8 cellular contexts compared by ENCODE assay signal in genomic region chr19:3606690-3607289, GRCh38. TPM values are rescaled to one million over a fixed set of nuclear protein-coding genes. Genes with fewer than 3 reads are reported as not detected.
DNase-seq lines count a peak whose midpoint lies in the region; ATAC-seq, FAIRE-seq and TF ChIP-seq lines count a peak whose summit lies in the region.

TSS of gene TBXA2R (minus strand) at chr19:3606875. CDS start at chr19:3600634, 6,241 bp downstream.

- peak within 1 kb of the TSS; percentile 62 for H3K4me3 Mint-ChIP-seq in activated naive CD4-positive, alpha-beta T cell treated with anti-CD3 and anti-CD28 coated beads, Interleukin-2, amount 10 ng/mL, durations not matched to agents 7 days and 5 days
- no peak within 1 kb of the TSS for H3K4me3 Mint-ChIP-seq in glutamatergic neuron (ENCODE audit: unreplicated experiment)

- intact Hi-C loops in posterior cingulate gyrus (cut with DNase I) = no loop called here

- FAIRE-seq in urothelium cell line (lab: Jason Lieb, UNC) = no peak

- H3K9me3 Mint-ChIP-seq in activated naive CD4-positive, alpha-beta T cell treated with anti-CD3 and anti-CD28 coated beads, Interleukin-2, amount 10 ng/mL, durations not matched to agents 7 days and 5 days = no peaks in the 10 kb centered on the region
- H3K9me3 Mint-ChIP-seq in glutamatergic neuron (ENCODE audit: unreplicated experiment) = no peaks in the 10 kb centered on the region

- TF ChIP-seq CTCF in glutamatergic neuron (IDR thresholded peaks at IDR 0.05; ENCODE audit: partially characterized antibody, unreplicated experiment) = no peak

- ATAC-seq in HG02642 (IDR thresholded peaks at IDR 0.05; ENCODE audit: poor library complexity, unreplicated experiment) = no peak

- H3K27ac Mint-ChIP-seq in activated naive CD4-positive, alpha-beta T cell treated with anti-CD3 and anti-CD28 coated beads, Interleukin-2, amount 10 ng/mL, durations not matched to agents 7 days and 5 days = no peak within 1 kb of the TSS
- H3K27ac Mint-ChIP-seq in glutamatergic neuron (ENCODE audit: unreplicated experiment) = no peak within 1 kb of the TSS

- CTCF ChIA-PET in activated naive CD4-positive, alpha-beta T cell treated with anti-CD3 and anti-CD28 coated beads, Interleukin-2, amount 10 ng/mL, durations not matched to agents 7 days and 5 days (lab: Charles Lee) = no interaction called here

- H3K36me3 Mint-ChIP-seq in activated naive CD4-positive, alpha-beta T cell treated with anti-CD3 and anti-CD28 coated beads, Interleukin-2, amount 10 ng/mL, durations not matched to agents 7 days and 5 days = peaks cover 6% of the 10 kb centered on the region
- no peaks in the 10 kb centered on the region for H3K36me3 Mint-ChIP-seq in glutamatergic neuron (ENCODE audit: unreplicated experiment)

- H3K27me3 Mint-ChIP-seq in activated naive CD4-positive, alpha-beta T cell treated with anti-CD3 and anti-CD28 coated beads, Interleukin-2, amount 10 ng/mL, durations not matched to agents 7 days and 5 days = peaks cover 14% of the 10 kb centered on the region
- peaks cover 10% of the 10 kb centered on the region for H3K27me3 Mint-ChIP-seq in glutamatergic neuron (ENCODE audit: unreplicated experiment)

- DNase-seq in GF-D8 (lab: John Stamatoyannopoulos, UW) (peak; percentile 13), NCI-H226 (peak; percentile 71), glutamatergic neuron (peak; percentile 67), posterior cingulate gyrus (peak in 6 of 10 donors; percentile 43 to 93 (median 66)), urothelium cell line (ENCODE audit: low spot score) (peak; percentile 78), NCI-H1048 (lab: John Stamatoyannopoulos, UW) (no peak)
- DNase-seq in activated naive CD4-positive, alpha-beta T cell treated with anti-CD3 and anti-CD28 coated beads, Interleukin-2, amount 10 ng/mL, durations not matched to agents 7 days and 5 days = peak; percentile 73

- peaks cover 17% of the 10 kb centered on the region for H3K4me1 Mint-ChIP-seq in activated naive CD4-positive, alpha-beta T cell treated with anti-CD3 and anti-CD28 coated beads, Interleukin-2, amount 10 ng/mL, durations not matched to agents 7 days and 5 days
- H3K4me1 Mint-ChIP-seq in glutamatergic neuron (ENCODE audit: low read depth, unreplicated experiment) = peaks cover 2% of the 10 kb centered on the region

RNA-seq across cellular contexts. Expression of gene TBXA2R, which starts in this region (rescaled TPM):
- total RNA-seq in glutamatergic neuron (ENCODE audit: unreplicated experiment) = not detected

Comparison
In these comparisons a context has a peak if more than half of its experiments do, and no peak if none do; other contexts are left out.
1. Peak in DNase-seq in glutamatergic neuron; RNA of the gene not detected or under 1 TPM.